22 cellular contexts compared by ENCODE assay signal in genomic region chr7:44646176-44646920, GRCh38. TPM values are rescaled to one million over a fixed set of nuclear protein-coding genes. Genes with fewer than 3 reads are reported as not detected.
A peak's percentile ranks its signal among the peaks of the same experiment; 100 is the strongest.
DNase-seq lines count a peak whose midpoint lies in the region; FAIRE-seq and TF ChIP-seq lines count a peak whose summit lies in the region.
"Had no signal": no experiment of that assay in that cellular context is flagged by ENCODE, and none has a peak within 500 bp of the region (broad histone marks: within the 10 kb centered on the region; RNA-seq: fewer than 3 reads in every experiment).

No MANE protein-coding gene starts in this region.

- H3K27ac Mint-ChIP-seq in CD14-positive monocyte (peak overlapping the region in 6 of 7 donors; percentile 65 to 84 (median 76)), brain (peak overlapping the region in 3 of 5 experiments; percentile 54 to 73 (median 69))
- H3K27ac Mint-ChIP-seq: stimulated activated naive CD8-positive, alpha-beta T cell treated with anti-CD3 and anti-CD28 coated beads, Interleukin-15, amount 100 ng/mL, for 72 hours; type B pancreatic cell had no signal

- FAIRE-seq in GM12891 (lab: Jason Lieb, UNC): peak; percentile 26
- FAIRE-seq: GM18507 had no signal

- H3K9me3 Mint-ChIP-seq in CD14-positive monocyte (no peaks in the 10 kb centered on the region), brain (no peaks in the 10 kb centered on the region)
- H3K9me3 Mint-ChIP-seq: central memory CD8-positive, alpha-beta T cell; stimulated activated naive CD8-positive, alpha-beta T cell treated with anti-CD3 and anti-CD28 coated beads, Interleukin-15, amount 100 ng/mL, for 72 hours; type B pancreatic cell had no signal

- H3K27me3 Mint-ChIP-seq in CD14-positive monocyte (ENCODE audit: low read depth in 3 of 3) (no peaks in the 10 kb centered on the region), brain (peaks cover 3% of the 10 kb centered on the region)
- H3K27me3 Mint-ChIP-seq: central memory CD8-positive, alpha-beta T cell; stimulated activated naive CD8-positive, alpha-beta T cell treated with anti-CD3 and anti-CD28 coated beads, Interleukin-15, amount 100 ng/mL, for 72 hours; type B pancreatic cell had no signal

- no peak for TF ChIP-seq POLR2A in GM12891 (IDR thresholded peaks at IDR 0.05; ENCODE audit: low read depth, low read length)

- no peak overlapping the region for H3K4me3 Mint-ChIP-seq in CD14-positive monocyte
- H3K4me3 Mint-ChIP-seq in brain: no peak overlapping the region
- H3K4me3 Mint-ChIP-seq: central memory CD8-positive, alpha-beta T cell; stimulated activated naive CD8-positive, alpha-beta T cell treated with anti-CD3 and anti-CD28 coated beads, Interleukin-15, amount 100 ng/mL, for 72 hours; type B pancreatic cell had no signal

- H3K36me3 Mint-ChIP-seq in CD14-positive monocyte (peaks cover 66 to 85% of the 10 kb centered on the region in 2 donors), brain (peaks cover 20% of the 10 kb centered on the region)

- H3K4me1 Mint-ChIP-seq in CD14-positive monocyte (peaks cover 9% of the 10 kb centered on the region), brain (peaks cover 14% of the 10 kb centered on the region)

- no peak for DNase-seq in CD14-positive monocyte (ENCODE audit: low spot score)
- no peak for DNase-seq in GM12891 (ENCODE audit: insufficient read length, low spot score)
- DNase-seq in middle frontal gyrus (ENCODE audit: extremely low spot score, low spot score): peak; percentile 17
- DNase-seq in GF-D8 (lab: John Stamatoyannopoulos, UW): no peak
- no peak for DNase-seq in C1 segment of cervical spinal cord (lab: John Stamatoyannopoulos, UW)
- DNase-seq in dermis blood vessel endothelial cell: no peak
- DNase-seq in SKM-1 (lab: John Stamatoyannopoulos, UW; ENCODE audit: unreplicated experiment): no peak
- DNase-seq: aorta; effector CD8-positive, alpha-beta T cell; H7; KBM-7; left lung; NCI-H1048; NCI-H2029; NCI-H345; spleen; stimulated activated CD4-positive, alpha-beta T cell treated with anti-CD3 and anti-CD28 coated beads, Interleukin-4, amount 100 ng/mL, for 24 hours; stimulated activated naive CD8-positive, alpha-beta T cell treated with anti-CD3 and anti-CD28 coated beads, Interleukin-15, amount 100 ng/mL, for 72 hours had no signal

- intact Hi-C loops in CD14-positive monocyte (cut with micrococcal nuclease): loop anchor here in 1 of 2 donors (5.0 kb wide), 1 partner anchor 44 kb away; no protein-coding TSS in a partner anchor

- TF ChIP-seq CTCF in CD14-positive monocyte (IDR thresholded peaks at IDR 0.05) (no peak), brain (conservative IDR thresholded peaks at IDR 0.05) (no peak)

TF ChIP-seq in GM12891, 5 proteins besides CTCF, POLR2A, EP300 and RAD21:
- TF ChIP-seq TAF1 (IDR thresholded peaks at IDR 0.05; ENCODE audit: low read depth, low read length) (no peak), POU2F2 (IDR thresholded peaks at IDR 0.05; ENCODE audit: low read depth, low read length) (no peak), POLR2AphosphoS5 (IDR thresholded peaks at IDR 0.05; ENCODE audit: low read depth, low read length) (no peak), PAX5 (IDR thresholded peaks at IDR 0.05; ENCODE audit: insufficient read depth, low read length, severe bottlenecking) (no peak), SPI1 (IDR thresholded peaks at IDR 0.05; ENCODE audit: low read depth, low read length) (no peak)

RNA-seq across cellular contexts. Expression of gene OGDH, which starts 39.9 kb away (rescaled TPM):
- polyA plus RNA-seq in CD14-positive monocyte (10 to 100 TPM; 41.0 to 49.9 TPM), brain (ENCODE audit: insufficient read depth, low read depth, low replicate concordance) (177 TPM)
- polyA plus RNA-seq in GM12891 (2012; ENCODE audit: low read depth, missing spikeins): 42.5 TPM
- total RNA-seq in dermis blood vessel endothelial cell: 57.0 and 102 TPM in 2 replicates
